9 cellular contexts compared by ENCODE assay signal in genomic region chr4:122542411-122543236, GRCh38.
DNase-seq lines count a peak whose midpoint lies in the region; ATAC-seq and TF ChIP-seq lines count a peak whose summit lies in the region.
"Had no signal": no experiment of that assay in that cellular context is flagged by ENCODE, and none has a peak within 500 bp of the region (broad histone marks: within the 10 kb centered on the region; RNA-seq: fewer than 3 reads in every experiment).

No MANE protein-coding gene starts in this region.

- H3K9ac ChIP-seq in adipocyte (ENCODE audit: low read length), result no peak overlapping the region

- H3K4me3 ChIP-seq in adipocyte (ENCODE audit: low read length), result peak overlapping the region; percentile 1
- H3K4me3 ChIP-seq in prostate gland, result no peak overlapping the region
- H3K4me3 ChIP-seq: hepatocyte had no signal

- H3K9me3 ChIP-seq in adipocyte (ENCODE audit: control insufficient read depth, low read length), result peaks cover 4% of the 10 kb centered on the region
- no peaks in the 10 kb centered on the region for H3K9me3 ChIP-seq in prostate gland

- no peak for TF ChIP-seq CTCF in prostate gland (IDR thresholded peaks at IDR 0.05)

- H3K27ac ChIP-seq in caudate nucleus (ENCODE audit: low read depth, low read length), result no peak overlapping the region
- no peak overlapping the region for H3K27ac ChIP-seq in prostate gland
- H3K27ac ChIP-seq: hepatocyte had no signal

- 58% methylated on average over 3 of the region's 3 CpGs for WGBS in prostate gland

- intact Hi-C loops in prostate gland (cut with DNase I), result no loop called here

- ATAC-seq in GM19025 (IDR thresholded peaks at IDR 0.05; ENCODE audit: low read depth, unreplicated experiment) (peak; percentile 87), HG03060 (IDR thresholded peaks at IDR 0.05; ENCODE audit: low read depth, unreplicated experiment) (peak; percentile 95)

- peaks cover 27% of the 10 kb centered on the region for H3K4me1 ChIP-seq in adipocyte (ENCODE audit: control insufficient read depth, insufficient read depth, low read length)
- H3K4me1 ChIP-seq in prostate gland (replicated peaks), result no peaks in the 10 kb centered on the region

- H3K27me3 ChIP-seq in adipocyte (replicated peaks; ENCODE audit: control insufficient read depth, insufficient read depth, low read length), result no peaks in the 10 kb centered on the region
- no peaks in the 10 kb centered on the region for H3K27me3 ChIP-seq in prostate gland (replicated peaks; ENCODE audit: insufficient read depth)
- H3K27me3 ChIP-seq: hepatocyte had no signal

- DNase-seq in AG08396 (ENCODE audit: low spot score) (peak; percentile 8), adipocyte (ENCODE audit: low read depth) (peak; percentile 15), caudate nucleus (lab: John Stamatoyannopoulos, UW) (no peak), activated gamma-delta T cell (lab: John Stamatoyannopoulos, UW) (no peak), UCSD-AML1 (lab: John Stamatoyannopoulos, UW; ENCODE audit: unreplicated experiment) (no peak), prostate gland (ENCODE audit: low spot score) (no peak)

- H3K36me3 ChIP-seq in adipocyte (ENCODE audit: control insufficient read depth, insufficient read depth, low read length, severe bottlenecking), result no peaks in the 10 kb centered on the region
- no peaks in the 10 kb centered on the region for H3K36me3 ChIP-seq in prostate gland

- TF ChIP-seq POLR2A in prostate gland (IDR thresholded peaks at IDR 0.05), result no peak

Comparison
In these comparisons a context has a peak if more than half of its experiments do, and no peak if none do; other contexts are left out.
1. DNase-seq: peak in AG08396 (single experiment) and adipocyte (single experiment); none in caudate nucleus (0 of 61), activated gamma-delta T cell (single experiment), UCSD-AML1 (single experiment) and prostate gland (single experiment).